In genomic region chr15:41494190-41494921, GRCh38 we compare ENCODE assay signal across 7 cellular contexts. TPM values are rescaled to one million over a fixed set of nuclear protein-coding genes. Genes with fewer than 3 reads are reported as not detected.
DNase-seq lines count a peak whose midpoint lies in the region; ATAC-seq, FAIRE-seq and TF ChIP-seq lines count a peak whose summit lies in the region.

No MANE protein-coding gene starts in this region.

- H3K4me1 ChIP-seq in HEK293 (ENCODE audit: control insufficient read depth, insufficient read depth, low read length): no peaks in the 10 kb centered on the region

- in situ Hi-C loops in GM13976 (cut with MboI; ENCODE audit: low sequenced_read_pairs, unreplicated experiment): no loop called here

- no peaks in the 10 kb centered on the region for H3K9me3 ChIP-seq in HEK293 (ENCODE audit: control insufficient read depth, insufficient read depth, low read depth, low read length)

- peaks cover 0 to 6% of the 10 kb centered on the region in 2 donors for H3K36me3 Mint-ChIP-seq in activated naive CD4-positive, alpha-beta T cell treated with anti-CD3 and anti-CD28 coated beads, Interleukin-2, amount 50 U/mL, for 72 hours

- CTCF ChIA-PET in HEK293 (lab: Yijun Ruan, JAX): interaction anchor here (0.7 to 1.5 kb wide), 2 partner anchors 49 to 64 kb away, joined by 4 to 5 read pairs; no protein-coding TSS in a partner anchor

- H3K4me3 ChIP-seq in HEK293 (ENCODE audit: low read depth, low read length): peak overlapping the region; percentile 30

- no peaks in the 10 kb centered on the region for H3K36me3 ChIP-seq in HEK293 (ENCODE audit: control insufficient read depth in 2 of 2, insufficient read depth in 1 of 2, low read length in 2 of 2)

- DNase-seq in GM13976 (ENCODE audit: low spot score) (peak; percentile 68), NCI-H1092 (lab: John Stamatoyannopoulos, UW) (peak; percentile 14), islet precursor cell (peak; percentile 79), H54 (ENCODE audit: insufficient read length, low spot score) (no peak)
- peak; percentile 58 to 75 for DNase-seq in activated naive CD4-positive, alpha-beta T cell treated with anti-CD3 and anti-CD28 coated beads, Interleukin-2, amount 50 U/mL, for 72 hours (ENCODE audit: low spot score in 2 of 2)
- peak; percentile 62 for DNase-seq in stimulated activated CD8-positive, alpha-beta memory T cell treated with anti-CD3 and anti-CD28 coated beads, Interleukin-4, amount 100 ng/mL, for 48 hours

- H3K27ac Mint-ChIP-seq in activated naive CD4-positive, alpha-beta T cell treated with anti-CD3 and anti-CD28 coated beads, Interleukin-2, amount 50 U/mL, for 72 hours: no peak overlapping the region

- no peak for FAIRE-seq in H54 (lab: Jason Lieb, UNC)

- TF ChIP-seq CTCF in GM13976 (IDR thresholded peaks at IDR 0.05; ENCODE audit: borderline replicate concordance, control extremely low read depth, extremely low read depth, insufficient read depth, missing control alignments) (no peak), HEK293 (tag by site-specific recombination; IDR thresholded peaks at IDR 0.05) (no peak)

- no peaks in the 10 kb centered on the region for H3K9me3 Mint-ChIP-seq in activated naive CD4-positive, alpha-beta T cell treated with anti-CD3 and anti-CD28 coated beads, Interleukin-2, amount 50 U/mL, for 72 hours

- POLR2A ChIA-PET in HEK293 (lab: Yijun Ruan, JAX): no interaction called here

- peak; percentile 2 for ATAC-seq in activated naive CD4-positive, alpha-beta T cell treated with anti-CD3 and anti-CD28 coated beads, Interleukin-2, amount 50 U/mL, for 72 hours

- H3K27ac ChIP-seq in HEK293 (ENCODE audit: extremely low read depth, low read depth, low read length): peak overlapping the region; percentile 57; the same call in 1 of the 2 replicates

- no peak for TF ChIP-seq POLR2A in H54 (IDR thresholded peaks at IDR 0.05; ENCODE audit: low read depth, low read length)

TF ChIP-seq in HEK293, 187 proteins besides CTCF, POLR2A, EP300 and RAD21 (continues in another document):
- TF ChIP-seq ZNF350 (tag by site-specific recombination; IDR thresholded peaks at IDR 0.05) (no peak), ZNF16 (tag by site-specific recombination; IDR thresholded peaks at IDR 0.05; ENCODE audit: low read depth) (no peak), ZNF248 (tag by site-specific recombination; IDR thresholded peaks at IDR 0.05) (no peak), ZNF837 (tag by site-specific recombination; IDR thresholded peaks at IDR 0.05) (no peak), ZNF112 (tag by site-specific recombination; IDR thresholded peaks at IDR 0.05) (no peak), PRDM4 (tag by site-specific recombination; IDR thresholded peaks at IDR 0.05) (no peak), GLI2 (tag by site-specific recombination; IDR thresholded peaks at IDR 0.05; ENCODE audit: borderline replicate concordance, low read depth) (no peak), ZNF223 (tag by site-specific recombination; IDR thresholded peaks at IDR 0.05) (no peak), WT1 (tag by site-specific recombination; IDR thresholded peaks at IDR 0.05) (no peak), ZIC2 (tag by site-specific recombination; IDR thresholded peaks at IDR 0.05) (0 out of 2 replicates have a peak, but pooled peaks have one; percentile 15), ZNF777 (tag by site-specific recombination; IDR thresholded peaks at IDR 0.05; ENCODE audit: borderline replicate concordance) (no peak), KLF8 (tag by site-specific recombination; IDR thresholded peaks at IDR 0.05) (peak; percentile 27; the same call in 1 of the 2 replicates), ZNF596 (tag by site-specific recombination; IDR thresholded peaks at IDR 0.05) (no peak), ZNF830 (tag by site-specific recombination; IDR thresholded peaks at IDR 0.05; ENCODE audit: low read depth) (no peak), ZNF146 (tag by site-specific recombination; IDR thresholded peaks at IDR 0.05) (no peak), ZNF510 (tag by site-specific recombination; IDR thresholded peaks at IDR 0.05; ENCODE audit: insufficient replicate concordance) (no peak), ZNF169 (tag by site-specific recombination; IDR thresholded peaks at IDR 0.05) (no peak), PATZ1 (tag by site-specific recombination; IDR thresholded peaks at IDR 0.05) (peak; percentile 26; the same call in 1 of the 2 replicates), YY2 (tag by site-specific recombination; IDR thresholded peaks at IDR 0.05) (no peak), ZFHX2 (tag by site-specific recombination; conservative IDR thresholded peaks at IDR 0.05) (no peak), ZNF184 (tag by site-specific recombination; IDR thresholded peaks at IDR 0.05) (no peak), ZBTB17 (tag by site-specific recombination; IDR thresholded peaks at IDR 0.05) (0 out of 2 replicates have a peak, but pooled peaks have one; percentile 11), SETDB1 (IDR thresholded peaks at IDR 0.05; ENCODE audit: insufficient read length, low read length) (no peak), KLF9 (tag by site-specific recombination; IDR thresholded peaks at IDR 0.05; ENCODE audit: low read depth) (0 out of 2 replicates have a peak, but pooled peaks have one; percentile 15), SP3 (tag by site-specific recombination; IDR thresholded peaks at IDR 0.05) (no peak), ZBTB48 (tag by site-specific recombination; IDR thresholded peaks at IDR 0.05) (no peak), ZNF174 (tag by site-specific recombination; IDR thresholded peaks at IDR 0.05) (no peak), ZBTB6 (tag by site-specific recombination; IDR thresholded peaks at IDR 0.05) (no peak), GFI1B (tag by site-specific recombination; IDR thresholded peaks at IDR 0.05) (no peak), ZNF654 (tag by site-specific recombination; IDR thresholded peaks at IDR 0.05; ENCODE audit: low read depth) (no peak), ZNF433 (tag by site-specific recombination; IDR thresholded peaks at IDR 0.05; ENCODE audit: low read depth) (no peak), ZNF623 (tag by site-specific recombination; IDR thresholded peaks at IDR 0.05) (no peak), ZNF660 (tag by site-specific recombination; IDR thresholded peaks at IDR 0.05) (no peak), SCRT2 (tag by site-specific recombination; IDR thresholded peaks at IDR 0.05) (no peak)

RNA-seq across cellular contexts. Expression of gene ITPKA, which starts 0.7 kb away (rescaled TPM):
- total RNA-seq in activated naive CD4-positive, alpha-beta T cell treated with anti-CD3 and anti-CD28 coated beads, Interleukin-2, amount 50 U/mL, for 72 hours: 1 to 10 TPM; 1.2 to 7.1 TPM

RNA-seq across cellular contexts. Expression of gene LTK, which starts 19.3 kb away (rescaled TPM):
- total RNA-seq in activated naive CD4-positive, alpha-beta T cell treated with anti-CD3 and anti-CD28 coated beads, Interleukin-2, amount 50 U/mL, for 72 hours: under 1 TPM; 0.20 to 0.51 TPM

RNA-seq across cellular contexts. Expression of gene RPAP1, which starts 49.7 kb away (rescaled TPM):
- total RNA-seq in activated naive CD4-positive, alpha-beta T cell treated with anti-CD3 and anti-CD28 coated beads, Interleukin-2, amount 50 U/mL, for 72 hours: 10 to 100 TPM; 47.8 to 66.3 TPM
